In the genomic region with DNA sequence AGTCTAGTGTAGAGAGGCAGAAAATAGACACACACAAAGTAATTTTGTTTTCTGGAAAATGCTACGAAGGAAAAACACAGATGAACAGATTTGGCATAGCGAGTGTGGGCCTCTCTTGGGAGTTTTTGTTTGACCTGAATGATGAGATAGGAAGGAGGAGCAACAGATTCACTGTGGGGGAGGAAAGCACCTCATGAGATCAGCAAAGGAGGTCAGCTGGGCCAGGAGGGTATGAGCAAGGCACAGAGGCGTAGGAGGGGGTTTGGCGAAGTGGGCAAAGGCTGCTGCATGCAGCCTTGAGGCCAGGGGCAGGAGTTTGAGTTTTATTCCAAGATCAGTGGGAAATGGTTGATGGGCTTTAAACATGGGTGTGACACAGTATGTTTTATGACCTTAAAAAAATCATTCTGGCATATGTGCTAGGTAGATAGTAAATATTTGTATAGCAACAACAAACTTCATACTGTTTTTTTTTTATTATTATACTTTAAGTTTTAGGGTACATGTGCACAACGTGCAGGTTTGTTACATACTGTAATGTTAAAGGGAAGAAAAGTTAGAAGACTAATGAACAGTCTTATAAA, we compare ENCODE assay signal across 10 cellular contexts. TPM values are rescaled to one million over a fixed set of nuclear protein-coding genes. Genes with fewer than 3 reads are reported as not detected.
DNase-seq lines count a peak whose midpoint lies in the region; ATAC-seq and TF ChIP-seq lines count a peak whose summit lies in the region.
"Had no signal": no experiment of that assay in that cellular context is flagged by ENCODE, and none has a peak within 500 bp of the region (broad histone marks: within the 10 kb centered on the region; RNA-seq: fewer than 3 reads in every experiment).

No MANE protein-coding gene starts in this region.

- peak; percentile 76 for ATAC-seq in HG03045 (IDR thresholded peaks at IDR 0.05; ENCODE audit: unreplicated experiment)
- no peak for ATAC-seq in GM21723 (IDR thresholded peaks at IDR 0.05; ENCODE audit: unreplicated experiment)

- H3K9me3 Mint-ChIP-seq in activated CD4-positive, alpha-beta memory T cell treated with anti-CD3 and anti-CD28 coated beads for 36 hours: no peaks in the 10 kb centered on the region
- H3K9me3 Mint-ChIP-seq in activated CD4-positive, alpha-beta memory T cell treated with anti-CD3 and anti-CD28 coated beads, Interleukin-2, amount 10 ng/mL, durations not matched to agents 7 days and 5 days: no peaks in the 10 kb centered on the region
- H3K9me3 Mint-ChIP-seq: activated naive CD8-positive, alpha-beta T cell treated with anti-CD3 and anti-CD28 coated beads, Interleukin-2, amount 10 ng/mL, durations not matched to agents 7 days and 5 days; immature natural killer cell had no signal

- H3K27ac ChIP-seq in suprapubic skin: peak overlapping the region; percentile 57

- peak; percentile 38 for DNase-seq in activated CD4-positive, alpha-beta memory T cell treated with anti-CD3 and anti-CD28 coated beads for 36 hours
- DNase-seq in activated CD4-positive, alpha-beta memory T cell treated with anti-CD3 and anti-CD28 coated beads, Interleukin-2, amount 10 ng/mL, durations not matched to agents 7 days and 5 days: no peak
- DNase-seq in fibroblast of mammary gland (ENCODE audit: low read depth) (peak; percentile 82), suprapubic skin (ENCODE audit: low spot score in 2 of 2) (no peak), T-helper 9 cell (no peak), CD1c-positive myeloid dendritic cell (ENCODE audit: extremely low spot score) (no peak)
- DNase-seq: activated naive CD8-positive, alpha-beta T cell treated with anti-CD3 and anti-CD28 coated beads, Interleukin-2, amount 10 ng/mL, durations not matched to agents 7 days and 5 days; immature natural killer cell had no signal

- H3K4me1 Mint-ChIP-seq in activated CD4-positive, alpha-beta memory T cell treated with anti-CD3 and anti-CD28 coated beads for 36 hours (ENCODE audit: low read depth): peaks cover 8% of the 10 kb centered on the region
- peaks cover 15% of the 10 kb centered on the region for H3K4me1 Mint-ChIP-seq in activated CD4-positive, alpha-beta memory T cell treated with anti-CD3 and anti-CD28 coated beads, Interleukin-2, amount 10 ng/mL, durations not matched to agents 7 days and 5 days

- TF ChIP-seq CTCF in fibroblast of mammary gland (conservative IDR thresholded peaks at IDR 0.05; ENCODE audit: control insufficient read depth, insufficient read depth, low read depth, low read length): no peak
- no peak for TF ChIP-seq CTCF in suprapubic skin (IDR thresholded peaks at IDR 0.05)

- no peaks in the 10 kb centered on the region for H3K27me3 Mint-ChIP-seq in activated CD4-positive, alpha-beta memory T cell treated with anti-CD3 and anti-CD28 coated beads for 36 hours
- no peaks in the 10 kb centered on the region for H3K27me3 Mint-ChIP-seq in activated CD4-positive, alpha-beta memory T cell treated with anti-CD3 and anti-CD28 coated beads, Interleukin-2, amount 10 ng/mL, durations not matched to agents 7 days and 5 days
- H3K27me3 Mint-ChIP-seq: activated naive CD8-positive, alpha-beta T cell treated with anti-CD3 and anti-CD28 coated beads, Interleukin-2, amount 10 ng/mL, durations not matched to agents 7 days and 5 days had no signal

- no peaks in the 10 kb centered on the region for H3K9me3 ChIP-seq in suprapubic skin

- H3K36me3 ChIP-seq in suprapubic skin: no peaks in the 10 kb centered on the region

- no peak for TF ChIP-seq POLR2A in suprapubic skin (IDR thresholded peaks at IDR 0.05)

- H3K4me3 Mint-ChIP-seq in activated CD4-positive, alpha-beta memory T cell treated with anti-CD3 and anti-CD28 coated beads for 36 hours: no peak overlapping the region
- H3K4me3 Mint-ChIP-seq in activated CD4-positive, alpha-beta memory T cell treated with anti-CD3 and anti-CD28 coated beads, Interleukin-2, amount 10 ng/mL, durations not matched to agents 7 days and 5 days: no peak overlapping the region
- H3K4me3 Mint-ChIP-seq: activated naive CD8-positive, alpha-beta T cell treated with anti-CD3 and anti-CD28 coated beads, Interleukin-2, amount 10 ng/mL, durations not matched to agents 7 days and 5 days; immature natural killer cell had no signal

- H3K4me3 ChIP-seq in fibroblast of mammary gland (ENCODE audit: control insufficient read depth, low read depth, low read length) (no peak overlapping the region), suprapubic skin (no peak overlapping the region)

- H3K27ac Mint-ChIP-seq in activated CD4-positive, alpha-beta memory T cell treated with anti-CD3 and anti-CD28 coated beads for 36 hours: peak overlapping the region; percentile 59
- H3K27ac Mint-ChIP-seq in activated CD4-positive, alpha-beta memory T cell treated with anti-CD3 and anti-CD28 coated beads, Interleukin-2, amount 10 ng/mL, durations not matched to agents 7 days and 5 days: no peak overlapping the region
- H3K27ac Mint-ChIP-seq: activated naive CD8-positive, alpha-beta T cell treated with anti-CD3 and anti-CD28 coated beads, Interleukin-2, amount 10 ng/mL, durations not matched to agents 7 days and 5 days; immature natural killer cell had no signal

- TF ChIP-seq EP300 in suprapubic skin (IDR thresholded peaks at IDR 0.05): no peak

- no peaks in the 10 kb centered on the region for H3K27me3 ChIP-seq in suprapubic skin

- WGBS in suprapubic skin: 32% methylated on average over 5 of the region's 5 CpGs

- POLR2A ChIA-PET in activated CD4-positive, alpha-beta memory T cell treated with anti-CD3 and anti-CD28 coated beads for 36 hours (lab: Charles Lee): no interaction called here
- POLR2A ChIA-PET in activated CD4-positive, alpha-beta memory T cell treated with anti-CD3 and anti-CD28 coated beads, Interleukin-2, amount 10 ng/mL, durations not matched to agents 7 days and 5 days (lab: Charles Lee): no interaction called here

- peaks cover 15% of the 10 kb centered on the region for H3K4me1 ChIP-seq in suprapubic skin

- no peaks in the 10 kb centered on the region for H3K36me3 Mint-ChIP-seq in activated CD4-positive, alpha-beta memory T cell treated with anti-CD3 and anti-CD28 coated beads for 36 hours
- H3K36me3 Mint-ChIP-seq in activated CD4-positive, alpha-beta memory T cell treated with anti-CD3 and anti-CD28 coated beads, Interleukin-2, amount 10 ng/mL, durations not matched to agents 7 days and 5 days (ENCODE audit: low read depth): peaks cover 2% of the 10 kb centered on the region

- CTCF ChIA-PET in activated CD4-positive, alpha-beta memory T cell treated with anti-CD3 and anti-CD28 coated beads for 36 hours (lab: Charles Lee): interaction anchor here (1.0 kb wide), 1 partner anchor 11 kb away, joined by 3 read pairs; no protein-coding TSS in a partner anchor
- CTCF ChIA-PET in activated CD4-positive, alpha-beta memory T cell treated with anti-CD3 and anti-CD28 coated beads, Interleukin-2, amount 10 ng/mL, durations not matched to agents 7 days and 5 days (lab: Charles Lee): no interaction called here

- intact Hi-C loops in activated CD4-positive, alpha-beta memory T cell treated with anti-CD3 and anti-CD28 coated beads for 36 hours (cut with micrococcal nuclease): loop anchor here (1.0 to 2.0 kb wide), 2 partner anchors 22 to 78 kb away; no protein-coding TSS in a partner anchor

RNA-seq across cellular contexts. Expression of a gene that starts 58.0 kb away (rescaled TPM):
- total RNA-seq in activated CD4-positive, alpha-beta memory T cell treated with anti-CD3 and anti-CD28 coated beads for 36 hours: 10 to 100 TPM; 10.2 TPM
- 1 to 10 TPM; 7.0 to 7.7 TPM for total RNA-seq in activated CD4-positive, alpha-beta memory T cell treated with anti-CD3 and anti-CD28 coated beads, Interleukin-2, amount 10 ng/mL, durations not matched to agents 7 days and 5 days
- 10 to 100 TPM; 12.4 to 17.5 (median 16.1) TPM for total RNA-seq in suprapubic skin

Comparison
In these comparisons a context has a peak if more than half of its experiments do, and no peak if none do; other contexts are left out.
1. DNase-seq: peak in activated CD4-positive, alpha-beta memory T cell treated with anti-CD3 and anti-CD28 coated beads for 36 hours (single experiment) and fibroblast of mammary gland (single experiment); none in activated CD4-positive, alpha-beta memory T cell treated with anti-CD3 and anti-CD28 coated beads, Interleukin-2, amount 10 ng/mL, durations not matched to agents 7 days and 5 days (single experiment), suprapubic skin (0 of 2), T-helper 9 cell (single experiment) and CD1c-positive myeloid dendritic cell (single experiment).